ENCODE assay signal across 24 cellular contexts in genomic region chr3:180987344-180987743, GRCh38. TPM values are rescaled to one million over a fixed set of nuclear protein-coding genes. Genes with fewer than 3 reads are reported as not detected.
A peak's percentile ranks its signal among the peaks of the same experiment; 100 is the strongest.
DNase-seq lines count a peak whose midpoint lies in the region; ATAC-seq and TF ChIP-seq lines count a peak whose summit lies in the region.
"Had no signal": no experiment of that assay in that cellular context is flagged by ENCODE, and none has a peak within 500 bp of the region (broad histone marks: within the 10 kb centered on the region; RNA-seq: fewer than 3 reads in every experiment).

No MANE protein-coding gene starts in this region.

- no peaks in the 10 kb centered on the region for H3K9me3 ChIP-seq in OCI-LY7 (ENCODE audit: low read length)
- no peaks in the 10 kb centered on the region for H3K9me3 ChIP-seq in lower lobe of right lung
- H3K9me3 ChIP-seq: ascending aorta, gastroesophageal sphincter, HAP-1, thoracic aorta had no signal

- peaks cover 47% of the 10 kb centered on the region for H3K4me1 Mint-ChIP-seq in activated naive CD4-positive, alpha-beta T cell treated with anti-CD3 and anti-CD28 coated beads, Interleukin-2, amount 50 U/mL, for 24 hours
- H3K4me1 Mint-ChIP-seq in activated naive CD4-positive, alpha-beta T cell treated with anti-CD3 and anti-CD28 coated beads for 36 hours (ENCODE audit: low read depth), result peaks cover 26% of the 10 kb centered on the region
- peaks cover 7 to 43% (median 35%) of the 10 kb centered on the region in 4 donors for H3K4me1 Mint-ChIP-seq in naive thymus-derived CD8-positive, alpha-beta T cell

- DNase-seq in activated naive CD4-positive, alpha-beta T cell treated with anti-CD3 and anti-CD28 coated beads for 36 hours, result no peak
- DNase-seq in OCI-LY7 (ENCODE audit: low spot score) (no peak), lower lobe of right lung (no peak), GM10266 (ENCODE audit: extremely low spot score) (no peak)
- DNase-seq in naive thymus-derived CD8-positive, alpha-beta T cell, result no peak
- DNase-seq: activated CD4-positive, CD25-positive, alpha-beta regulatory T cell; activated gamma-delta T cell treated with Interleukin-2 at 50 U/mL for 16 hours; effector memory CD4-positive, alpha-beta T cell; NCI-H1105 treated with DMSO at 0.1 percent for 48 hours; NCI-H2081 treated with DMSO at 0.1 percent for 48 hours; NCI-H446; posterior cingulate gyrus; stimulated activated CD4-positive, alpha-beta T cell treated with anti-CD3 and anti-CD28 coated beads, Interleukin-1b, Interleukin-23, amount 100 ng/mL, for 48 hours; stimulated activated naive CD4-positive, alpha-beta T cell; T1000 had no signal

- H2AFZ ChIP-seq in OCI-LY7 (ENCODE audit: low read length), result no peak overlapping the region

- POLR2A ChIA-PET in OCI-LY7 (lab: Charles Lee), result no interaction called here
- POLR2A ChIA-PET in naive thymus-derived CD8-positive, alpha-beta T cell (lab: Charles Lee), result no interaction called here

- no peaks in the 10 kb centered on the region for H3K27me3 ChIP-seq in lower lobe of right lung (ENCODE audit: low read depth)
- H3K27me3 ChIP-seq: ascending aorta, gastroesophageal sphincter had no signal

- CTCF ChIA-PET in activated naive CD4-positive, alpha-beta T cell treated with anti-CD3 and anti-CD28 coated beads for 36 hours (lab: Charles Lee), result no interaction called here
- CTCF ChIA-PET in OCI-LY7 (lab: Charles Lee; ENCODE audit: unreplicated experiment), result no interaction called here

- H3K36me3 ChIP-seq in OCI-LY7 (ENCODE audit: insufficient read depth, low read length), result peaks cover 48% of the 10 kb centered on the region
- H3K36me3 ChIP-seq in lower lobe of right lung, result peaks cover 53% of the 10 kb centered on the region

- H3K4me3 ChIP-seq in OCI-LY7 (ENCODE audit: low read depth, low read length, poor library complexity, severe bottlenecking) (no peak overlapping the region), lower lobe of right lung (no peak overlapping the region)
- H3K4me3 ChIP-seq: gastroesophageal sphincter, HAP-1, lung, thoracic aorta had no signal

- no peaks in the 10 kb centered on the region for H3K27me3 Mint-ChIP-seq in activated naive CD4-positive, alpha-beta T cell treated with anti-CD3 and anti-CD28 coated beads, Interleukin-2, amount 50 U/mL, for 24 hours
- no peaks in the 10 kb centered on the region for H3K27me3 Mint-ChIP-seq in activated naive CD4-positive, alpha-beta T cell treated with anti-CD3 and anti-CD28 coated beads for 36 hours (ENCODE audit: low read depth)
- no peaks in the 10 kb centered on the region for H3K27me3 Mint-ChIP-seq in naive thymus-derived CD8-positive, alpha-beta T cell

- H3K4me1 ChIP-seq in OCI-LY7 (ENCODE audit: insufficient read depth, low read length, poor library complexity, severe bottlenecking) (peaks cover 10% of the 10 kb centered on the region), lower lobe of right lung (peaks cover 21% of the 10 kb centered on the region)

- no TSS peak for BruUV-seq in OCI-LY7 (replicated peaks; lab: Mats Ljungman, UMichigan)

- H3K4me3 Mint-ChIP-seq in activated naive CD4-positive, alpha-beta T cell treated with anti-CD3 and anti-CD28 coated beads, Interleukin-2, amount 50 U/mL, for 24 hours, result peak overlapping the region; percentile 92
- H3K4me3 Mint-ChIP-seq in activated naive CD4-positive, alpha-beta T cell treated with anti-CD3 and anti-CD28 coated beads for 36 hours, result no peak overlapping the region
- H3K4me3 Mint-ChIP-seq in naive thymus-derived CD8-positive, alpha-beta T cell, result peak overlapping the region in 9 of 10 donors; percentile 3 to 99 (median 60)

- no peak overlapping the region for H3K27ac ChIP-seq in OCI-LY7 (ENCODE audit: low read depth, low read length, poor library complexity, severe bottlenecking)
- no peak overlapping the region for H3K27ac ChIP-seq in lower lobe of right lung
- H3K27ac ChIP-seq: ascending aorta, thoracic aorta had no signal

- H3K27ac Mint-ChIP-seq in activated naive CD4-positive, alpha-beta T cell treated with anti-CD3 and anti-CD28 coated beads, Interleukin-2, amount 50 U/mL, for 24 hours, result peak overlapping the region; percentile 52
- H3K27ac Mint-ChIP-seq in activated naive CD4-positive, alpha-beta T cell treated with anti-CD3 and anti-CD28 coated beads for 36 hours, result no peak overlapping the region
- peak overlapping the region in 9 of 10 donors; percentile 20 to 96 (median 74) for H3K27ac Mint-ChIP-seq in naive thymus-derived CD8-positive, alpha-beta T cell

- H3K36me3 Mint-ChIP-seq in activated naive CD4-positive, alpha-beta T cell treated with anti-CD3 and anti-CD28 coated beads, Interleukin-2, amount 50 U/mL, for 24 hours, result peaks cover 2% of the 10 kb centered on the region
- peaks cover 21% of the 10 kb centered on the region for H3K36me3 Mint-ChIP-seq in activated naive CD4-positive, alpha-beta T cell treated with anti-CD3 and anti-CD28 coated beads for 36 hours (ENCODE audit: low read depth)
- H3K36me3 Mint-ChIP-seq in naive thymus-derived CD8-positive, alpha-beta T cell, result peaks cover 0 to 42% (median 3%) of the 10 kb centered on the region in 3 donors

- no peak for ATAC-seq in naive thymus-derived CD8-positive, alpha-beta T cell
- ATAC-seq in lower lobe of right lung (no peak), GM18520 (IDR thresholded peaks at IDR 0.05; ENCODE audit: unreplicated experiment) (no peak)
- ATAC-seq: esophagus mucosa, gastroesophageal sphincter, Panc1 had no signal

- H3K79me2 ChIP-seq in OCI-LY7 (ENCODE audit: insufficient read depth, low read depth, low read length), result peaks cover 15% of the 10 kb centered on the region

- 0 out of 2 replicates have a peak overlapping the region, but pooled peaks have one; percentile 2 for H3K4me2 ChIP-seq in OCI-LY7 (ENCODE audit: low read length)

- TF ChIP-seq CTCF in OCI-LY7 (conservative IDR thresholded peaks at IDR 0.05; ENCODE audit: low read length) (no peak), lower lobe of right lung (IDR thresholded peaks at IDR 0.05) (no peak), GM10266 (IDR thresholded peaks at IDR 0.05; ENCODE audit: control insufficient read depth, insufficient read depth, low read depth, missing control alignments) (no peak)

- no peaks in the 10 kb centered on the region for H3K9me3 Mint-ChIP-seq in activated naive CD4-positive, alpha-beta T cell treated with anti-CD3 and anti-CD28 coated beads, Interleukin-2, amount 50 U/mL, for 24 hours
- H3K9me3 Mint-ChIP-seq in activated naive CD4-positive, alpha-beta T cell treated with anti-CD3 and anti-CD28 coated beads for 36 hours, result no peaks in the 10 kb centered on the region
- no peaks in the 10 kb centered on the region for H3K9me3 Mint-ChIP-seq in naive thymus-derived CD8-positive, alpha-beta T cell

- H4K20me1 ChIP-seq in OCI-LY7 (ENCODE audit: insufficient read depth, low read length), result no peaks in the 10 kb centered on the region

- intact Hi-C loops in activated naive CD4-positive, alpha-beta T cell treated with anti-CD3 and anti-CD28 coated beads for 36 hours (cut with micrococcal nuclease), result loop anchor here (5.0 to 10.0 kb wide), 2 partner anchors 385 to 1383 kb away; partner anchors contain the start of genes MRPL47, NDUFB5 and TTC14
- intact Hi-C loops in OCI-LY7 (cut with micrococcal nuclease; ENCODE audit: unreplicated experiment), result loop anchor here (5.0 kb wide), 1 partner anchor 385 kb away; the partner anchor contains the start of gene TTC14
- intact Hi-C loops in lower lobe of right lung (cut with DNase I), result no loop called here

- no peaks in the 10 kb centered on the region for H3K9me2 ChIP-seq in OCI-LY7 (ENCODE audit: insufficient read depth, low read length)

RNA-seq across cellular contexts. Expression of gene DNAJC19, which starts 2.2 kb away (rescaled TPM):
- 10 to 100 TPM; 72.2 to 73.8 TPM for total RNA-seq in activated naive CD4-positive, alpha-beta T cell treated with anti-CD3 and anti-CD28 coated beads for 36 hours
- total RNA-seq in OCI-LY7 (2014; rRNA removed; shearing (Covaris generic)), result 29.8 and 58.6 TPM in 2 replicates
- total RNA-seq in OCI-LY7 (2022), result 59.7 and 64.3 TPM in 2 replicates
- total RNA-seq in naive thymus-derived CD8-positive, alpha-beta T cell, result 10 to 100 TPM; 61.2 to 68.0 TPM
- 100 to 1,000 TPM in 2 of 3 donors, 10 to 100 TPM in 1; 89.0 to 117 (median 106) TPM for polyA plus RNA-seq in naive thymus-derived CD8-positive, alpha-beta T cell
- 36.5 TPM for total RNA-seq in lower lobe of right lung
